ENCODE assay signal across 22 cellular contexts in genomic region chr5:50752800-50753199, GRCh38.
"Had no signal": no experiment of that assay in that cellular context is flagged by ENCODE, and none has a peak within 500 bp of the region (broad histone marks: within the 10 kb centered on the region; RNA-seq: fewer than 3 reads in every experiment).

No MANE protein-coding gene starts in this region.

- H3K36me3 ChIP-seq: prostate gland, right atrium auricular region, sigmoid colon, tibial artery had no signal

- H3K9me3 Mint-ChIP-seq: stimulated activated memory B cell treated with anti-CD40 and anti-IgM and Interleukin-4, amounts not matched to agents 10 μg/mL and 1 μg/mL and 100 μg/mL, for 72 hours; type B pancreatic cell had no signal

- H3K4me3 ChIP-seq: dorsolateral prefrontal cortex, lung, prostate gland, right atrium auricular region, sigmoid colon, testis, tibial artery had no signal

- H3K27ac Mint-ChIP-seq: memory B cell; nephron progenitor cell; stimulated activated memory B cell treated with anti-CD40 and anti-IgM and Interleukin-4, amounts not matched to agents 10 μg/mL and 1 μg/mL and 100 μg/mL, for 72 hours; type B pancreatic cell had no signal

- H3K27me3 Mint-ChIP-seq: memory B cell; stimulated activated memory B cell treated with anti-CD40 and anti-IgM and Interleukin-4, amounts not matched to agents 10 μg/mL and 1 μg/mL and 100 μg/mL, for 72 hours; type B pancreatic cell had no signal

- ATAC-seq: left lobe of liver; stimulated activated memory B cell treated with anti-CD40 and anti-IgM and Interleukin-4, amounts not matched to agents 10 μg/mL and 1 μg/mL and 100 μg/mL, for 72 hours; stimulated activated naive CD8-positive, alpha-beta T cell treated with anti-CD3 and anti-CD28 coated beads, Interleukin-15, Interleukin-2, amounts not matched to agents 100 U/mL and 50 U/mL, for 24 hours had no signal

- H3K9me3 ChIP-seq: prostate gland, right atrium auricular region, sigmoid colon, testis, tibial artery had no signal

- H3K4me3 Mint-ChIP-seq: memory B cell; nephron progenitor cell; stimulated activated memory B cell treated with anti-CD40 and anti-IgM and Interleukin-4, amounts not matched to agents 10 μg/mL and 1 μg/mL and 100 μg/mL, for 72 hours; type B pancreatic cell had no signal

- H3K36me3 Mint-ChIP-seq: type B pancreatic cell had no signal

- H3K4me1 Mint-ChIP-seq: nephron progenitor cell had no signal

- H3K27me3 ChIP-seq: dorsolateral prefrontal cortex, right atrium auricular region, sigmoid colon, testis, tibial artery had no signal

- H3K4me1 ChIP-seq: prostate gland, right atrium auricular region, sigmoid colon, testis, tibial artery had no signal

- DNase-seq: dorsolateral prefrontal cortex; effector CD4-positive, alpha-beta T cell; hypothalamus; nephron progenitor cell; nucleus accumbens; sigmoid colon; stimulated activated CD4-positive, alpha-beta T cell treated with anti-CD3 and anti-CD28 coated beads, Interleukin-2, amount 100 ng/mL, for 24 hours; stimulated activated CD4-positive, alpha-beta T cell treated with anti-CD3 and anti-CD28 coated beads, Interleukin-4, amount 100 ng/mL, for 24 hours; stimulated activated naive CD8-positive, alpha-beta T cell treated with anti-CD3 and anti-CD28 coated beads, Interleukin-15, Interleukin-2, amounts not matched to agents 100 U/mL and 50 U/mL, for 24 hours; substantia nigra; testis; tibial artery had no signal

- FAIRE-seq: colon, frontal cortex, keratinocyte had no signal

- H3K27ac ChIP-seq: dorsolateral prefrontal cortex, prostate gland, right atrium auricular region, sigmoid colon, testis, tibial artery had no signal
